In genomic region chr5:58444805-58445204, GRCh38 we compare ENCODE assay signal across 22 cellular contexts. TPM values are rescaled to one million over a fixed set of nuclear protein-coding genes. Genes with fewer than 3 reads are reported as not detected.
DNase-seq lines count a peak whose midpoint lies in the region; ATAC-seq, FAIRE-seq and TF ChIP-seq lines count a peak whose summit lies in the region.
"Had no signal": no experiment of that assay in that cellular context is flagged by ENCODE, and none has a peak within 500 bp of the region (broad histone marks: within the 10 kb centered on the region; RNA-seq: fewer than 3 reads in every experiment).

No MANE protein-coding gene starts in this region.

- no peak overlapping the region for H3K27ac Mint-ChIP-seq in effector memory CD8-positive, alpha-beta T cell
- H3K27ac Mint-ChIP-seq: B cell; CD8-positive, alpha-beta T cell; HFFc6 had no signal

- FAIRE-seq in A549 (lab: Jason Lieb, UNC), result no peak
- FAIRE-seq in bronchial epithelial cell (lab: Jason Lieb, UNC), result no peak
- FAIRE-seq: GM19239 had no signal

- peaks cover 22% of the 10 kb centered on the region; the same call in 1 of the 2 replicates for H3F3A ChIP-seq in PC-9 (ENCODE audit: insufficient read depth, low read depth)

- no peak for TF ChIP-seq CTCF in A549 (IDR thresholded peaks at IDR 0.05)
- TF ChIP-seq CTCF in PC-9 (conservative IDR thresholded peaks at IDR 0.05), result no peak
- no peak for TF ChIP-seq CTCF in bronchial epithelial cell (IDR thresholded peaks at IDR 0.05; ENCODE audit: insufficient read depth, low read length, severe bottlenecking)
- TF ChIP-seq CTCF in foreskin keratinocyte (conservative IDR thresholded peaks at IDR 0.05), result no peak

- CTCF ChIA-PET in A549 (lab: Yijun Ruan, JAX), result interaction anchor here (1.8 to 3.3 kb wide), 2 partner anchors 29 to 666 kb away, joined by 3 to 14 read pairs; no protein-coding TSS in a partner anchor
- CTCF ChIA-PET in PC-9 (lab: Charles Lee), result no interaction called here

- H3K27me3 Mint-ChIP-seq in effector memory CD8-positive, alpha-beta T cell, result peaks cover 6 to 20% of the 10 kb centered on the region in 2 donors

- H3K36me3 Mint-ChIP-seq in effector memory CD8-positive, alpha-beta T cell (ENCODE audit: insufficient read depth), result no peaks in the 10 kb centered on the region
- H3K36me3 Mint-ChIP-seq: CD8-positive, alpha-beta T cell had no signal

- intact Hi-C loops in PC-9 (cut with micrococcal nuclease; ENCODE audit: unreplicated experiment), result loop anchor here (5.0 kb wide), 1 partner anchor 98 kb away; no protein-coding TSS in a partner anchor

- no peak overlapping the region for H3K4me3 ChIP-seq in A549
- no peak overlapping the region for H3K4me3 ChIP-seq in PC-9
- H3K4me3 ChIP-seq in bronchial epithelial cell (ENCODE audit: low read depth, low read length), result no peak overlapping the region
- H3K4me3 ChIP-seq: BLaER1 treated with 17β-estradiol and CSF1 and Interleukin-3, amounts not matched to agents 10 nM and 100 nM had no signal

- DNase-seq in A549 (ENCODE audit: low read depth in 1 of 2, low spot score in 1 of 2) (no peak), PC-9 (peak in 1 of 2 experiments; percentile 62), bronchial epithelial cell (ENCODE audit: low read depth) (peak; percentile 83), foreskin keratinocyte (peak in 1 of 2 donors; percentile 74), hypothalamus (lab: John Stamatoyannopoulos, UW) (no peak)
- DNase-seq in effector memory CD8-positive, alpha-beta T cell, result no peak
- DNase-seq: 8988T; Calu3; CD8-positive, alpha-beta T cell; DMS79 treated with DMSO at 0.1 percent for 48 hours; GF-D8; GOT3; H7; HFFc6 had no signal

- no peak overlapping the region for H3K4me2 ChIP-seq in A549
- no peak overlapping the region for H3K4me2 ChIP-seq in PC-9
- H3K4me2 ChIP-seq: BLaER1 treated with 17β-estradiol and CSF1 and Interleukin-3, amounts not matched to agents 10 nM and 100 nM had no signal

- TF ChIP-seq EP300 in A549 (IDR thresholded peaks at IDR 0.05), result no peak

- 0 out of 6 replicates have a peak overlapping the region, but pooled peaks of 1 of the 2 experiments have one; percentile 25 for H3K27ac ChIP-seq in A549
- peak overlapping the region; percentile 60 for H3K27ac ChIP-seq in PC-9
- no peak overlapping the region for H3K27ac ChIP-seq in foreskin keratinocyte
- H3K27ac ChIP-seq: BLaER1 treated with 17β-estradiol and CSF1 and Interleukin-3, amounts not matched to agents 10 nM and 100 nM; HL-60 had no signal

- H3K4me1 Mint-ChIP-seq in effector memory CD8-positive, alpha-beta T cell (ENCODE audit: low read depth in 2 of 2), result no peaks in the 10 kb centered on the region
- H3K4me1 Mint-ChIP-seq: B cell had no signal

- no peaks in the 10 kb centered on the region for H4K20me1 ChIP-seq in PC-9 (ENCODE audit: insufficient read depth)
- H4K20me1 ChIP-seq: BLaER1 treated with 17β-estradiol and CSF1 and Interleukin-3, amounts not matched to agents 10 nM and 100 nM had no signal

- H2AFZ ChIP-seq in PC-9, result no peak overlapping the region

- no peaks in the 10 kb centered on the region for H3K9me3 ChIP-seq in A549
- no peaks in the 10 kb centered on the region for H3K9me3 ChIP-seq in PC-9 (ENCODE audit: insufficient read depth, low read depth)

- peak; percentile 2 to 31; a peak in 1 of 6 replicates for ATAC-seq in A549
- peak; percentile 95 for ATAC-seq in foreskin keratinocyte
- ATAC-seq in GM18868 (IDR thresholded peaks at IDR 0.05; ENCODE audit: unreplicated experiment), result no peak
- no peak for ATAC-seq in GM19351 (IDR thresholded peaks at IDR 0.05; ENCODE audit: unreplicated experiment)
- ATAC-seq in effector memory CD8-positive, alpha-beta T cell (replicated peaks), result no peak
- ATAC-seq: CD8-positive, alpha-beta T cell; HCT116 had no signal

- no TSS peak for BruUV-seq in PC-9 (replicated peaks; lab: Mats Ljungman, UMichigan)

- no peak overlapping the region for H3K4me3 Mint-ChIP-seq in effector memory CD8-positive, alpha-beta T cell
- H3K4me3 Mint-ChIP-seq: B cell; CD8-positive, alpha-beta T cell; HFFc6 had no signal

- no peaks in the 10 kb centered on the region for H3K9me2 ChIP-seq in PC-9 (ENCODE audit: insufficient read depth)

- no peak for TF ChIP-seq POLR2A in A549 (IDR thresholded peaks at IDR 0.05; ENCODE audit: low read length)

- peaks cover 0 to 2% of the 10 kb centered on the region in 2 donors for H3K9me3 Mint-ChIP-seq in effector memory CD8-positive, alpha-beta T cell
- H3K9me3 Mint-ChIP-seq: CD8-positive, alpha-beta T cell; HFFc6 had no signal

- POLR2A ChIA-PET in A549 (lab: Yijun Ruan, JAX) (no interaction called here), PC-9 (lab: Charles Lee; ENCODE audit: unreplicated experiment) (no interaction called here)

- TF ChIP-seq RAD21 in A549 (conservative IDR thresholded peaks at IDR 0.05 in 1 of 2, IDR thresholded peaks at IDR 0.05 in 1 of 2), result no peak

- H3K36me3 ChIP-seq in PC-9 (ENCODE audit: low read depth), result peaks cover 4% of the 10 kb centered on the region; the same call in 1 of the 2 replicates
- no peaks in the 10 kb centered on the region for H3K36me3 ChIP-seq in bronchial epithelial cell (ENCODE audit: control insufficient read depth, insufficient read depth, low read length)
- H3K36me3 ChIP-seq: BLaER1 treated with 17β-estradiol and CSF1 and Interleukin-3, amounts not matched to agents 10 nM and 100 nM had no signal

- no peaks in the 10 kb centered on the region for H3K27me3 ChIP-seq in PC-9 (ENCODE audit: insufficient read depth, low read depth)
- no peaks in the 10 kb centered on the region for H3K27me3 ChIP-seq in bronchial epithelial cell (ENCODE audit: control insufficient read depth, insufficient read depth, low read length)
- no peaks in the 10 kb centered on the region for H3K27me3 ChIP-seq in foreskin keratinocyte
- H3K27me3 ChIP-seq: BLaER1 treated with 17β-estradiol and CSF1 and Interleukin-3, amounts not matched to agents 10 nM and 100 nM had no signal

- H3K4me1 ChIP-seq in A549 (peaks cover 19% of the 10 kb centered on the region), PC-9 (replicated peaks; ENCODE audit: insufficient read depth) (peaks cover 6% of the 10 kb centered on the region; the same call in 1 of the 2 replicates), foreskin keratinocyte (peaks cover 11% of the 10 kb centered on the region)
- H3K4me1 ChIP-seq: BLaER1 treated with 17β-estradiol and CSF1 and Interleukin-3, amounts not matched to agents 10 nM and 100 nM had no signal

- no peaks in the 10 kb centered on the region for H3K79me2 ChIP-seq in PC-9 (ENCODE audit: low read depth)

TF ChIP-seq in A549, 52 proteins besides CTCF, POLR2A, EP300 and RAD21:
- no peak for TF ChIP-seq TP53 (CRISPR knock-in tag; IDR thresholded peaks at IDR 0.05)
- TF ChIP-seq FOSL2 (IDR thresholded peaks at IDR 0.05), result no peak
- TF ChIP-seq FOSL2 (CRISPR knock-in tag; IDR thresholded peaks at IDR 0.05), result peak; percentile 38

RNA-seq across cellular contexts. Expression of gene PLK2, which starts 15.1 kb away (rescaled TPM):
- 168 and 217 TPM in 2 replicates for polyA plus RNA-seq in A549 (2011; rRNA removed)
- polyA plus RNA-seq in A549 (2012; cell fraction: cytosol; rRNA removed), result 147 and 226 TPM in 2 replicates
- polyA plus RNA-seq in A549 (2012; cell fraction: nucleus; rRNA removed), result 345 and 402 TPM in 2 replicates
- 230 to 257 TPM (median 240 TPM) in 3 replicates for polyA plus RNA-seq in A549 (2017; fragmentation: RNase III; extraction: RNeasy Plus Mini Kit Qiagen cat#74134 plus additional on column Dnase treatment)
- polyA minus RNA-seq in A549 (2011; rRNA and poly(A)+ RNA removed), result 367 and 381 TPM in 2 replicates
- 508 and 615 TPM in 2 replicates for total RNA-seq in PC-9 (2021)
- 146 and 259 TPM in 2 replicates for total RNA-seq in bronchial epithelial cell
- total RNA-seq in foreskin keratinocyte, result 179 and 369 TPM in 2 replicates
- polyA plus RNA-seq in foreskin keratinocyte, result 43.6 and 113 TPM in 2 replicates

RNA-seq across cellular contexts. Expression of gene GAPT, which starts 46.4 kb away (rescaled TPM):
- polyA plus RNA-seq in A549 (2011; rRNA removed), result not detected in 2 replicates
- polyA plus RNA-seq in A549 (2012; cell fraction: cytosol; rRNA removed), result not detected in 2 replicates
- polyA plus RNA-seq in A549 (2012; cell fraction: nucleus; rRNA removed), result not detected in 2 replicates
- polyA plus RNA-seq in A549 (2017; fragmentation: RNase III; extraction: RNeasy Plus Mini Kit Qiagen cat#74134 plus additional on column Dnase treatment), result not detected in 3 replicates
- polyA minus RNA-seq in A549 (2011; rRNA and poly(A)+ RNA removed), result not detected in 2 replicates
- total RNA-seq in PC-9 (2021), result not detected in 2 replicates
- total RNA-seq in bronchial epithelial cell, result not detected in 2 replicates
- not detected in 2 replicates for total RNA-seq in foreskin keratinocyte
- not detected in 2 replicates for polyA plus RNA-seq in foreskin keratinocyte
- total RNA-seq: Calu3, H7, HFFc6, HT1080 had no signal

Comparison
In these comparisons a context has a peak if more than half of its experiments do, and no peak if none do; other contexts are left out.
1. ATAC-seq: peak in A549 (2 of 2) and foreskin keratinocyte (single experiment); none in GM18868 (single experiment), GM19351 (single experiment) and effector memory CD8-positive, alpha-beta T cell (single experiment).